ENCODE assay signal across 8 cellular contexts in genomic region chr11:65355013-65355775, GRCh38. TPM values are rescaled to one million over a fixed set of nuclear protein-coding genes. Genes with fewer than 3 reads are reported as not detected.
A peak's percentile ranks its signal among the peaks of the same experiment; 100 is the strongest.
DNase-seq lines count a peak whose midpoint lies in the region; ATAC-seq and TF ChIP-seq lines count a peak whose summit lies in the region.

No MANE protein-coding gene starts in this region.

- H2AFZ ChIP-seq in PC-9 = peak overlapping the region; percentile 84

- BruUV-seq in PC-9 (replicated peaks; lab: Mats Ljungman, UMichigan) = no TSS peak

- H4K20me1 ChIP-seq in PC-9 (ENCODE audit: insufficient read depth) = no peaks in the 10 kb centered on the region; the same call in 1 of the 2 replicates

- no peak overlapping the region for H3K9ac ChIP-seq in HUES48 (ENCODE audit: low read depth, low read length)

- H3K4me2 ChIP-seq in PC-9 = peak overlapping the region; percentile 100

- H3K9me2 ChIP-seq in PC-9 (ENCODE audit: insufficient read depth) = no peaks in the 10 kb centered on the region

- intact Hi-C loops in PC-9 (cut with micrococcal nuclease; ENCODE audit: unreplicated experiment) = loop anchor here (2.0 kb wide), 1 partner anchor 38 kb away; no protein-coding TSS in a partner anchor

- no peak for TF ChIP-seq CTCF in BJ (IDR thresholded peaks at IDR 0.05; ENCODE audit: insufficient read depth, low read depth, low read length)
- TF ChIP-seq CTCF in PC-9 (conservative IDR thresholded peaks at IDR 0.05) = no peak
- no peak for TF ChIP-seq CTCF in cardiac muscle cell (IDR thresholded peaks at IDR 0.05; ENCODE audit: low read depth, low read length)

- peaks cover 38% of the 10 kb centered on the region for H3F3A ChIP-seq in PC-9 (ENCODE audit: insufficient read depth, low read depth)

- H3K9me3 ChIP-seq in HUES48 (ENCODE audit: control insufficient read depth, insufficient read depth, low read length) (no peaks in the 10 kb centered on the region), PC-9 (ENCODE audit: insufficient read depth, low read depth) (no peaks in the 10 kb centered on the region), cardiac muscle cell (ENCODE audit: low read depth) (no peaks in the 10 kb centered on the region)

- peak overlapping the region; percentile 46 for H3K4me3 ChIP-seq in BJ (ENCODE audit: low read depth, low read length)
- H3K4me3 ChIP-seq in HUES48 (ENCODE audit: low read depth, low read length) = peak overlapping the region; percentile 97
- peak overlapping the region; percentile 87 for H3K4me3 ChIP-seq in PC-9
- peak overlapping the region; percentile 71 for H3K4me3 ChIP-seq in cardiac muscle cell
- H3K4me3 ChIP-seq in skeletal muscle cell (ENCODE audit: low read depth, low read length) = peak overlapping the region; percentile 49

- no peaks in the 10 kb centered on the region for H3K79me2 ChIP-seq in PC-9 (ENCODE audit: low read depth)

- ATAC-seq in GM19455 (IDR thresholded peaks at IDR 0.05; ENCODE audit: unreplicated experiment) = peak; percentile 26

- H3K4me1 ChIP-seq in HUES48 (ENCODE audit: control insufficient read depth, insufficient read depth, low read length) = peaks cover 10% of the 10 kb centered on the region; the same call in 1 of the 2 replicates
- H3K4me1 ChIP-seq in PC-9 (replicated peaks; ENCODE audit: insufficient read depth) = peaks cover 11% of the 10 kb centered on the region
- H3K4me1 ChIP-seq in cardiac muscle cell (ENCODE audit: low read depth) = peaks cover 11% of the 10 kb centered on the region

- H3K27me3 ChIP-seq in BJ (ENCODE audit: control insufficient read depth, insufficient read depth, low read length) = peaks cover 5% of the 10 kb centered on the region
- H3K27me3 ChIP-seq in HUES48 (ENCODE audit: control insufficient read depth, insufficient read depth, low read length) = peaks cover 25% of the 10 kb centered on the region
- no peaks in the 10 kb centered on the region for H3K27me3 ChIP-seq in PC-9 (ENCODE audit: insufficient read depth, low read depth)
- H3K27me3 ChIP-seq in cardiac muscle cell = peaks cover 19% of the 10 kb centered on the region

- POLR2A ChIA-PET in BJ (lab: Charles Lee) = no interaction called here
- POLR2A ChIA-PET in PC-9 (lab: Charles Lee; ENCODE audit: unreplicated experiment) = no interaction called here

- DNase-seq in BJ (ENCODE audit: low read depth) = no peak
- peak in 1 of 2 experiments; percentile 44 for DNase-seq in PC-9
- DNase-seq in activated gamma-delta T cell treated with Interleukin-2 at 50 U/mL for 16 hours = peak; percentile 62
- peak in 1 of 2 donors; percentile 53 for DNase-seq in cardiac muscle cell (ENCODE audit: low read depth in 1 of 2, low spot score in 1 of 2)
- no peak for DNase-seq in skeletal muscle cell (ENCODE audit: low read depth)
- no peak for DNase-seq in inferior parietal cortex (ENCODE audit: extremely low spot score)

- CTCF ChIA-PET in BJ (lab: Yijun Ruan, JAX) = interaction anchor here (0.7 to 1.3 kb wide), 2 partner anchors 39 to 153 kb away, joined by 3 read pairs; no protein-coding TSS in a partner anchor
- CTCF ChIA-PET in PC-9 (lab: Charles Lee) = interaction anchor here (0.6 kb wide), 1 partner anchor 155 kb away, joined by 3 read pairs; no protein-coding TSS in a partner anchor

- H3K27ac ChIP-seq in HUES48 (ENCODE audit: low read depth, low read length) (no peak overlapping the region), PC-9 (no peak overlapping the region), cardiac muscle cell (no peak overlapping the region)

- peaks cover 8% of the 10 kb centered on the region for H3K36me3 ChIP-seq in BJ (ENCODE audit: control insufficient read depth, insufficient read depth, low read length)
- H3K36me3 ChIP-seq in HUES48 (ENCODE audit: control insufficient read depth, insufficient read depth, low read length) = peaks cover 26% of the 10 kb centered on the region
- H3K36me3 ChIP-seq in PC-9 (ENCODE audit: low read depth) = peaks cover 7% of the 10 kb centered on the region
- H3K36me3 ChIP-seq in cardiac muscle cell = peaks cover 22% of the 10 kb centered on the region

RNA-seq across cellular contexts. Expression of gene TIGD3, which starts 0.6 kb away (rescaled TPM):
- polyA plus RNA-seq in BJ (2011; rRNA removed) (0.04 and 0.06 TPM in 2 replicates), cardiac muscle cell (0.88 and 1.2 TPM in 2 replicates)
- polyA minus RNA-seq in BJ (2011; rRNA and poly(A)+ RNA removed) = 0.14 TPM in 1 of 2 replicates, not detected in the other
- total RNA-seq in PC-9 (2021) (1.7 and 1.8 TPM in 2 replicates), cardiac muscle cell (1.7 and 2.9 TPM in 2 replicates)

RNA-seq across cellular contexts. Expression of gene DPF2, which starts 21.5 kb away (rescaled TPM):
- polyA plus RNA-seq in BJ (2011; rRNA removed) (29.5 and 45.2 TPM in 2 replicates), cardiac muscle cell (83.9 and 130 TPM in 2 replicates)
- 35.7 and 38.1 TPM in 2 replicates for polyA minus RNA-seq in BJ (2011; rRNA and poly(A)+ RNA removed)
- total RNA-seq in PC-9 (2021) (75.6 and 80.6 TPM in 2 replicates), cardiac muscle cell (57.3 and 86.1 TPM in 2 replicates)

RNA-seq across cellular contexts. Expression of gene SLC25A45, which starts 27.3 kb away (rescaled TPM):
- polyA plus RNA-seq in BJ (2011; rRNA removed) (1.1 and 2.1 TPM in 2 replicates), cardiac muscle cell (4.5 and 10.5 TPM in 2 replicates)
- 2.3 TPM in 2 replicates for polyA minus RNA-seq in BJ (2011; rRNA and poly(A)+ RNA removed)
- total RNA-seq in PC-9 (2021) (9.5 and 9.8 TPM in 2 replicates), cardiac muscle cell (3.0 and 4.8 TPM in 2 replicates)

RNA-seq across cellular contexts. Expression of gene FRMD8, which starts 31.2 kb away (rescaled TPM):
- polyA plus RNA-seq in BJ (2011; rRNA removed) = 15.0 and 21.6 TPM in 2 replicates
- polyA minus RNA-seq in BJ (2011; rRNA and poly(A)+ RNA removed) = 13.0 and 15.4 TPM in 2 replicates
- 32.4 and 48.9 TPM in 2 replicates for total RNA-seq in PC-9 (2021)
- 36.3 and 64.6 TPM in 2 replicates for total RNA-seq in cardiac muscle cell
- polyA plus RNA-seq in cardiac muscle cell = 26.8 and 32.6 TPM in 2 replicates

RNA-seq across cellular contexts. Expression of gene CDC42EP2, which starts 40.5 kb away (rescaled TPM):
- 11.7 and 23.2 TPM in 2 replicates for polyA plus RNA-seq in BJ (2011; rRNA removed)
- polyA minus RNA-seq in BJ (2011; rRNA and poly(A)+ RNA removed) = 32.1 and 35.5 TPM in 2 replicates
- total RNA-seq in PC-9 (2021) = 17.8 and 20.8 TPM in 2 replicates
- total RNA-seq in cardiac muscle cell = 1.1 and 2.1 TPM in 2 replicates
- 0.26 and 1.5 TPM in 2 replicates for polyA plus RNA-seq in cardiac muscle cell

Comparison
In these comparisons a context has a peak if more than half of its experiments do, and no peak if none do; other contexts are left out.
1. H3K4me3 ChIP-seq: peak in every context shown above with its lines; median percentile 97 in HUES48; 87 in PC-9; 71 in cardiac muscle cell; 49 in skeletal muscle cell; 46 in BJ.